ENCODE assay signal across 27 cellular contexts in the genomic region with DNA sequence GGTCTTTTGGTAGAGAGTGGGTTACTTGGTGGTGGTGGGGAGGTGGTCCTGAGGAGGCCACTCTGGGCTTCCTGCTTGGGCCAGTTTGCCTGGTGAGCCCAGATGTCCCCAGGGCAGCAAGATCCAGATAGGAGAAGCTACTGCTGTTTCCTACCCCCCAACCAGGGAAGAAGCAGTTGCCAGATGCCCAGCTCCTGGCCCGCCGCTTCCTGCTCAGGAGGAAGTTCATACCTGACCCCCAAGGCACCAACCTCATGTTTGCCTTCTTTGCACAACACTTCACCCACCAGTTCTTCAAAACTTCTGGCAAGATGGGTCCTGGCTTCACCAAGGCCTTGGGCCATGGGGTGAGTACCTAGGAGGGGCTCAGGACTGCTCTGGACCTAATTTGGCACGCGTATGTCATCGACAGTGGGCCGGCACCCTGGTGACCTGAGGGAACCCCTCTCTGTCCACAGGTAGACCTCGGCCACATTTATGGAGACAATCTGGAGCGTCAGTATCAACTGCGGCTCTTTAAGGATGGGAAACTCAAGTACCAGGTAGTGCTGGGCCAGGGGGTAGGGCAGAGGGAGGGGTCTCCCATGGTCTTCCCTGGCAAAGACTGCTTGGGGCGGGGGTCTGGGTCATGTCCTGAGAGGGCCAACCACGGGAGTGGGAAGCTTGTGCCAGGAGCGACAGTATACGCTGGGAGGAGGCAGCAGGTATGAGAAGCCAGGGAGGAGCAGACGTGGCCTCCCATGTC. TPM values are rescaled to one million over a fixed set of nuclear protein-coding genes. Genes with fewer than 3 reads are reported as not detected.
DNase-seq lines count a peak whose midpoint lies in the region; ATAC-seq and TF ChIP-seq lines count a peak whose summit lies in the region.
"Had no signal": no experiment of that assay in that cellular context is flagged by ENCODE, and none has a peak within 500 bp of the region (broad histone marks: within the 10 kb centered on the region; RNA-seq: fewer than 3 reads in every experiment).

No MANE protein-coding gene starts in this region.

- H3K36me3 ChIP-seq in IMR-90 (ENCODE audit: control insufficient read depth, insufficient read depth, low read length) (peaks cover 59% of the 10 kb centered on the region), RWPE2 (ENCODE audit: low read depth) (peaks cover 13% of the 10 kb centered on the region; the same call in 1 of the 2 replicates), sigmoid colon (peaks cover 7 to 72% (median 25%) of the 10 kb centered on the region in 4 donors)
- H3K36me3 ChIP-seq: BE2C had no signal

- no peak overlapping the region for H3K4me2 ChIP-seq in IMR-90 (ENCODE audit: low read depth, low read length)
- H3K4me2 ChIP-seq: BLaER1 had no signal

- peaks cover 33% of the 10 kb centered on the region for H3K9me1 ChIP-seq in IMR-90 (ENCODE audit: insufficient read depth, low read length)

- H2BK5ac ChIP-seq in IMR-90 (ENCODE audit: low read depth, low read length, poor library complexity, severe bottlenecking), result peak overlapping the region; percentile 55

- no peak overlapping the region for H3K27ac Mint-ChIP-seq in nephron progenitor cell
- no peak overlapping the region for H3K27ac Mint-ChIP-seq in activated T-helper 17 cell treated with anti-CD3 and anti-CD28 coated beads, Interleukin-2, amount 50 U/mL, for 72 hours
- H3K27ac Mint-ChIP-seq: CD4-positive, alpha-beta memory T cell; CD4-positive, CD25-positive, alpha-beta regulatory T cell had no signal

- H3K27ac ChIP-seq in IMR-90 (ENCODE audit: insufficient read depth, low read length) (peak overlapping the region; percentile 26), RWPE2 (ENCODE audit: poor library complexity, severe bottlenecking) (no peak overlapping the region), sigmoid colon (peak overlapping the region in 3 of 4 donors; percentile 8 to 49 (median 23))
- H3K27ac ChIP-seq: BLaER1 had no signal

- no peak overlapping the region for H3K56ac ChIP-seq in IMR-90 (ENCODE audit: extremely low read depth, insufficient read depth, low read length)

- 0 out of 4 replicates have a peak overlapping the region, but pooled peaks of 1 of the 2 experiments have one; percentile 21 for H4K8ac ChIP-seq in IMR-90 (ENCODE audit: low read depth in 2 of 2, low read length in 2 of 2)

- peak overlapping the region; percentile 18; the same call in 1 of the 2 replicates for H2BK20ac ChIP-seq in IMR-90 (ENCODE audit: low read depth, low read length)

- 83% methylated on average over 6 of the region's 14 CpGs; no CpG with 5 or more reads in 1 of the 2 experiments for WGBS in IMR-90 (ENCODE audit: extremely low coverage in 2 of 2, insufficient read length in 1 of 2), 2 experiments
- WGBS in sigmoid colon, 2 donors, result 92 to 94% methylated on average over 14 of the region's 14 CpGs

- in situ Hi-C loops in IMR-90 (cut with MboI; ENCODE audit: low sequenced_read_pairs), result no loop called here

- CTCF ChIA-PET in IMR-90 (lab: Yijun Ruan, JAX), result no interaction called here

- DNase-seq in IMR-90 (no peak), RWPE2 (ENCODE audit: low spot score) (peak; percentile 26), omental fat pad (ENCODE audit: low spot score) (peak; percentile 10), sigmoid colon (peak; percentile 62), nephron progenitor cell (no peak), cardiac septum (ENCODE audit: low spot score) (no peak)
- DNase-seq: 8988T; ACHN; BE2C; C1 segment of cervical spinal cord; CD4-positive, alpha-beta memory T cell; CD4-positive, CD25-positive, alpha-beta regulatory T cell; CD8-positive, alpha-beta memory T cell; COR-L47; DMS 273 treated with DMSO at 0.1 percent for 48 hours; DMS153; DMS53; DMS79; DND-41; EL; GDM1 had no signal

- H3K4me3 ChIP-seq in IMR-90 (ENCODE audit: insufficient read depth, low read depth, low read length), result no peak overlapping the region
- H3K4me3 ChIP-seq in RWPE2 (ENCODE audit: severe bottlenecking), result no peak overlapping the region
- no peak overlapping the region for H3K4me3 ChIP-seq in sigmoid colon
- H3K4me3 ChIP-seq: BLaER1, GM12878 had no signal

- POLR2A ChIA-PET in IMR-90 (lab: Charles Lee; ENCODE audit: unreplicated experiment), result no interaction called here

- H3K9me3 ChIP-seq in IMR-90 (ENCODE audit: control insufficient read depth, insufficient read depth, low read length) (peaks cover 3% of the 10 kb centered on the region; the same call in 1 of the 2 replicates), RWPE2 (ENCODE audit: severe bottlenecking) (no peaks in the 10 kb centered on the region), sigmoid colon (no peaks in the 10 kb centered on the region)
- H3K9me3 ChIP-seq: BE2C had no signal

- peak overlapping the region; percentile 60 for H2AK5ac ChIP-seq in IMR-90 (ENCODE audit: low read depth, low read length)

- no peaks in the 10 kb centered on the region for H3K36me3 Mint-ChIP-seq in nephron progenitor cell (ENCODE audit: low read depth)
- no peaks in the 10 kb centered on the region for H3K36me3 Mint-ChIP-seq in activated T-helper 17 cell treated with anti-CD3 and anti-CD28 coated beads, Interleukin-2, amount 50 U/mL, for 72 hours (ENCODE audit: low read depth)
- H3K36me3 Mint-ChIP-seq: CD4-positive, alpha-beta memory T cell; CD4-positive, CD25-positive, alpha-beta regulatory T cell had no signal

- no peak for TF ChIP-seq CTCF in IMR-90 (conservative IDR thresholded peaks at IDR 0.05; ENCODE audit: low read depth, low read length)
- no peak for TF ChIP-seq CTCF in RWPE2 (IDR thresholded peaks at IDR 0.05; ENCODE audit: poor library complexity, severe bottlenecking)
- TF ChIP-seq CTCF in omental fat pad (IDR thresholded peaks at IDR 0.05), result no peak
- no peak for TF ChIP-seq CTCF in sigmoid colon (IDR thresholded peaks at IDR 0.05)
- TF ChIP-seq CTCF in nephron progenitor cell (IDR thresholded peaks at IDR 0.05), result no peak

- no peaks in the 10 kb centered on the region for H3K27me3 ChIP-seq in IMR-90 (ENCODE audit: control insufficient read depth, insufficient read depth, low read length)
- H3K27me3 ChIP-seq in RWPE2 (ENCODE audit: insufficient read depth, poor library complexity, severe bottlenecking), result no peaks in the 10 kb centered on the region
- H3K27me3 ChIP-seq in sigmoid colon, result no peaks in the 10 kb centered on the region
- H3K27me3 ChIP-seq: BE2C, BLaER1 had no signal

- peak overlapping the region; percentile 42; the same call in 1 of the 2 replicates for H4K91ac ChIP-seq in IMR-90 (ENCODE audit: insufficient read depth, low read depth, low read length)

- no TSS peak for BruUV-seq in IMR-90 (replicated peaks; lab: Mats Ljungman, UMichigan)

- no peak for TF ChIP-seq RAD21 in IMR-90 (IDR thresholded peaks at IDR 0.05; ENCODE audit: low read length)

- peaks cover 16% of the 10 kb centered on the region for H3K4me1 Mint-ChIP-seq in nephron progenitor cell
- H3K4me1 Mint-ChIP-seq in activated T-helper 17 cell treated with anti-CD3 and anti-CD28 coated beads, Interleukin-2, amount 50 U/mL, for 72 hours, result peaks cover 5% of the 10 kb centered on the region
- H3K4me1 Mint-ChIP-seq: CD8-positive, alpha-beta memory T cell had no signal

- H2BK120ac ChIP-seq in IMR-90 (ENCODE audit: low read depth, low read length), result peak overlapping the region; percentile 21; the same call in 1 of the 2 replicates

- H3K4me1 ChIP-seq in IMR-90 (ENCODE audit: control insufficient read depth, insufficient read depth, low read length), result peaks cover 32% of the 10 kb centered on the region
- peaks cover 25% of the 10 kb centered on the region for H3K4me1 ChIP-seq in RWPE2 (ENCODE audit: insufficient read depth, poor library complexity, severe bottlenecking)
- peaks cover 0 to 53% (median 42%) of the 10 kb centered on the region in 4 donors for H3K4me1 ChIP-seq in sigmoid colon
- H3K4me1 ChIP-seq: BE2C had no signal

- TF ChIP-seq EP300 in sigmoid colon (IDR thresholded peaks at IDR 0.05), result no peak

- ATAC-seq in IMR-90 (ENCODE audit: low read depth) (no peak), RWPE2 (ENCODE audit: low read depth) (no peak), omental fat pad (ENCODE audit: low FRiP score) (no peak)
- no peak for ATAC-seq in activated T-helper 17 cell treated with anti-CD3 and anti-CD28 coated beads, Interleukin-2, amount 50 U/mL, for 72 hours (replicated peaks)
- ATAC-seq: GM12878 had no signal

- dilution Hi-C loops in IMR-90 (cut with HindIII; ENCODE audit: low sequenced_read_pairs, unreplicated experiment), result no loop called here

- no peak overlapping the region for H2AFZ ChIP-seq in IMR-90 (replicated peaks; ENCODE audit: low read length, poor library complexity)

- H2BK15ac ChIP-seq in IMR-90 (ENCODE audit: low read depth, low read length), result no peak overlapping the region; the same call in 2 of the 3 replicates

- H3K9ac ChIP-seq in IMR-90 (ENCODE audit: low read depth, low read length), result no peak overlapping the region
- H3K9ac ChIP-seq: BLaER1 had no signal

- no peaks in the 10 kb centered on the region for H4K20me1 ChIP-seq in IMR-90 (ENCODE audit: insufficient read depth, low read length)
- H4K20me1 ChIP-seq: BLaER1 had no signal

- no peak for TF ChIP-seq POLR2A in IMR-90 (IDR thresholded peaks at IDR 0.05; ENCODE audit: low read depth, low read length)
- TF ChIP-seq POLR2A in sigmoid colon (IDR thresholded peaks at IDR 0.05), result no peak

- H3K14ac ChIP-seq in IMR-90 (replicated peaks; ENCODE audit: low read depth, low read length), result peak overlapping the region; percentile 11; the same call in 1 of the 2 replicates

- H4K5ac ChIP-seq in IMR-90 (ENCODE audit: low read depth, low read length), result no peak overlapping the region

- H3K9me3 Mint-ChIP-seq in nephron progenitor cell, result peaks cover 3% of the 10 kb centered on the region
- no peaks in the 10 kb centered on the region for H3K9me3 Mint-ChIP-seq in activated T-helper 17 cell treated with anti-CD3 and anti-CD28 coated beads, Interleukin-2, amount 50 U/mL, for 72 hours

- intact Hi-C loops in IMR-90 (cut with micrococcal nuclease), result no loop called here
- intact Hi-C loops in sigmoid colon (cut with DNase I), result no loop called here
- intact Hi-C loops in cardiac septum (cut with DNase I), result no loop called here

- H3K18ac ChIP-seq in IMR-90 (ENCODE audit: low read depth, low read length), result no peak overlapping the region

- H2AK9ac ChIP-seq in IMR-90 (replicated peaks; ENCODE audit: low read depth, low read length, poor library complexity), result peak overlapping the region; percentile 42

- H3K27me3 Mint-ChIP-seq in nephron progenitor cell (ENCODE audit: low read depth, poor library complexity), result peaks cover 5% of the 10 kb centered on the region
- H3K27me3 Mint-ChIP-seq in activated T-helper 17 cell treated with anti-CD3 and anti-CD28 coated beads, Interleukin-2, amount 50 U/mL, for 72 hours, result peaks cover 10% of the 10 kb centered on the region
- H3K27me3 Mint-ChIP-seq: CD4-positive, CD25-positive, alpha-beta regulatory T cell had no signal

- no peak overlapping the region for H3K23ac ChIP-seq in IMR-90 (ENCODE audit: low read depth, low read length)

- no peak overlapping the region for H3K4me3 Mint-ChIP-seq in nephron progenitor cell
- no peak overlapping the region for H3K4me3 Mint-ChIP-seq in activated T-helper 17 cell treated with anti-CD3 and anti-CD28 coated beads, Interleukin-2, amount 50 U/mL, for 72 hours
- H3K4me3 Mint-ChIP-seq: CD14-positive monocyte; CD4-positive, alpha-beta memory T cell; CD4-positive, CD25-positive, alpha-beta regulatory T cell; CD8-positive, alpha-beta memory T cell had no signal

- H3K79me1 ChIP-seq in IMR-90 (ENCODE audit: low read depth in 1 of 2, low read length in 2 of 2), result peaks cover 9 to 55% of the 10 kb centered on the region in 2 experiments; a peak in 3 of 4 replicates

- peak overlapping the region; percentile 57 for H3K4ac ChIP-seq in IMR-90 (ENCODE audit: low read depth, low read length)

RNA-seq across cellular contexts. Expression of a gene that starts 10.6 kb away (rescaled TPM):
- 21.1 and 24.7 TPM in 2 replicates for total RNA-seq in IMR-90 (2012; rRNA removed)
- 33.9 and 38.3 TPM in 2 replicates for polyA plus RNA-seq in IMR-90 (2012; rRNA removed)
- polyA plus RNA-seq in IMR-90 (2012; cell fraction: cytosol; rRNA removed), result 32.1 and 51.8 TPM in 2 replicates
- polyA plus RNA-seq in IMR-90 (2012; cell fraction: nucleus; rRNA removed; ENCODE audit: low replicate concordance), result 40.2 and 55.2 TPM in 2 replicates
- 10 to 100 TPM; 16.0 to 36.8 (median 20.1) TPM for total RNA-seq in omental fat pad
- total RNA-seq in sigmoid colon, result 100 to 1,000 TPM in 2 of 4 donors, 10 to 100 TPM in 2; 72.6 to 150 (median 121) TPM
- polyA plus RNA-seq in sigmoid colon, result 10 to 100 TPM in 1 of 3 donors, 1 to 10 TPM in 2; 3.0 to 10.8 (median 4.2) TPM
- 2.9 TPM for total RNA-seq in cardiac septum
- total RNA-seq in activated T-helper 17 cell treated with anti-CD3 and anti-CD28 coated beads, Interleukin-2, amount 50 U/mL, for 72 hours, result under 1 TPM; 0.13 to 0.37 TPM
- total RNA-seq: A673, G401 had no signal
- polyA plus RNA-seq: CD8-positive, alpha-beta memory T cell had no signal

Comparison
In these comparisons a context has a peak if more than half of its experiments do, and no peak if none do; other contexts are left out.
1. DNase-seq: peak in RWPE2 (single experiment), omental fat pad (single experiment) and sigmoid colon (single experiment); none in IMR-90 (single experiment), nephron progenitor cell (single experiment) and cardiac septum (single experiment).